21 cellular contexts compared by ENCODE assay signal in genomic region chr12:115228434-115228833, GRCh38.
A peak's percentile ranks its signal among the peaks of the same experiment; 100 is the strongest.
DNase-seq lines count a peak whose midpoint lies in the region; ATAC-seq, FAIRE-seq and TF ChIP-seq lines count a peak whose summit lies in the region.
"Had no signal": no experiment of that assay in that cellular context is flagged by ENCODE, and none has a peak within 500 bp of the region (broad histone marks: within the 10 kb centered on the region; RNA-seq: fewer than 3 reads in every experiment).

No MANE protein-coding gene starts in this region.

- FAIRE-seq in astrocyte (lab: Jason Lieb, UNC) (peak; percentile 54), keratinocyte (lab: Jason Lieb, UNC) (peak; percentile 5)
- FAIRE-seq: D721Med, G401.6, GM12891, GM19239, H54, HTR-8/SVneo had no signal

- CTCF ChIA-PET in SK-N-SH (lab: Yijun Ruan, JAX), result no interaction called here

- ATAC-seq in SK-N-SH treated with all-trans-retinoic acid at 6 μM for 48 hours (no peak), GM21529 (IDR thresholded peaks at IDR 0.05; ENCODE audit: unreplicated experiment) (no peak), heart right ventricle (no peak)

- POLR2A ChIA-PET in SK-N-SH (lab: Yijun Ruan, JAX), result no interaction called here

- DNase-seq in SK-N-SH, result no peak
- no peak for DNase-seq in astrocyte (ENCODE audit: low read depth)
- no peak for DNase-seq in keratinocyte (ENCODE audit: low read depth, low spot score)
- DNase-seq in breast epithelium (ENCODE audit: low spot score in 2 of 2), result no peak
- DNase-seq in heart right ventricle, result no peak
- DNase-seq: CD4-positive, CD25-positive, alpha-beta regulatory T cell; CD8-positive, alpha-beta memory T cell; COR-L47; GM23248; HCEC 1CT; HFFc6 had no signal

- H4K20me1 ChIP-seq in SK-N-SH (ENCODE audit: insufficient read depth) (no peaks in the 10 kb centered on the region), astrocyte (ENCODE audit: insufficient read depth, low read length) (no peaks in the 10 kb centered on the region), keratinocyte (ENCODE audit: control insufficient read depth, extremely low read depth, insufficient read depth, low read length) (no peaks in the 10 kb centered on the region)
- H4K20me1 ChIP-seq: BLaER1 treated with 17β-estradiol and CSF1 and Interleukin-3, amounts not matched to agents 10 nM and 100 nM had no signal

- H2AFZ ChIP-seq in SK-N-SH (ENCODE audit: low read depth) (no peak overlapping the region), astrocyte (ENCODE audit: low read depth, low read length) (no peak overlapping the region), keratinocyte (ENCODE audit: control insufficient read depth, low read length) (no peak overlapping the region)
- H2AFZ ChIP-seq: GM23248 had no signal

- H3K9me3 ChIP-seq in SK-N-SH (no peaks in the 10 kb centered on the region), astrocyte (ENCODE audit: insufficient read depth, low read depth, low read length) (no peaks in the 10 kb centered on the region), keratinocyte (ENCODE audit: control insufficient read depth, low read depth, low read length) (no peaks in the 10 kb centered on the region), breast epithelium (no peaks in the 10 kb centered on the region), heart right ventricle (peaks cover 0 to 7% (median 0%) of the 10 kb centered on the region in 11 donors)
- H3K9me3 ChIP-seq: BLaER1 treated with 17β-estradiol and CSF1 and Interleukin-3, amounts not matched to agents 10 nM and 100 nM had no signal

- H3K4me2 ChIP-seq in SK-N-SH (no peak overlapping the region), astrocyte (ENCODE audit: low read length) (no peak overlapping the region), keratinocyte (ENCODE audit: control insufficient read depth, extremely low read depth, insufficient read depth, low read depth, low read length) (no peak overlapping the region)

- H3K4me1 Mint-ChIP-seq in astrocyte (ENCODE audit: low read depth, unreplicated experiment), result peaks cover 9% of the 10 kb centered on the region
- H3K4me1 Mint-ChIP-seq: CD4-positive, CD25-positive, alpha-beta regulatory T cell; CD8-positive, alpha-beta memory T cell had no signal

- H3K79me2 ChIP-seq in SK-N-SH (ENCODE audit: insufficient read depth) (no peaks in the 10 kb centered on the region), astrocyte (ENCODE audit: insufficient read depth, low read length) (no peaks in the 10 kb centered on the region), keratinocyte (ENCODE audit: control insufficient read depth, insufficient read depth, low read length) (no peaks in the 10 kb centered on the region)

- H3K4me1 ChIP-seq in SK-N-SH (ENCODE audit: control insufficient read depth in 1 of 2, insufficient read depth in 2 of 2, low read depth in 1 of 2, low read length in 1 of 2) (peaks cover 3 to 11% of the 10 kb centered on the region in 2 experiments; a peak in 2 of 4 replicates), astrocyte (ENCODE audit: insufficient read depth, low read length) (peaks cover 16% of the 10 kb centered on the region), keratinocyte (ENCODE audit: control insufficient read depth, extremely low read depth, insufficient read depth, low read length) (peaks cover 14% of the 10 kb centered on the region), breast epithelium (no peaks in the 10 kb centered on the region), heart right ventricle (peaks cover 0 to 18% (median 10%) of the 10 kb centered on the region in 9 donors)

- WGBS in SK-N-SH (ENCODE audit: low lambda C conversion rate), result 96% methylated on average over 4 of the region's 4 CpGs
- 97% methylated on average over 4 of the region's 4 CpGs for WGBS in heart right ventricle, 2 donors

- H3K36me3 Mint-ChIP-seq in astrocyte (ENCODE audit: low read depth, unreplicated experiment), result no peaks in the 10 kb centered on the region
- H3K36me3 Mint-ChIP-seq: CD4-positive, CD25-positive, alpha-beta regulatory T cell; CD8-positive, alpha-beta memory T cell had no signal

- H3K27me3 Mint-ChIP-seq in astrocyte (ENCODE audit: low read depth, unreplicated experiment), result peaks cover 5% of the 10 kb centered on the region
- H3K27me3 Mint-ChIP-seq: CD4-positive, CD25-positive, alpha-beta regulatory T cell; CD8-positive, alpha-beta memory T cell had no signal

- no peaks in the 10 kb centered on the region for H3K9me2 ChIP-seq in SK-N-SH

- H3K36me3 ChIP-seq in SK-N-SH (replicated peaks in 1 of 2; ENCODE audit: control insufficient read depth in 1 of 2, insufficient read depth in 2 of 2, low read length in 1 of 2) (no peaks in the 10 kb centered on the region), astrocyte (ENCODE audit: insufficient read depth, low read length) (no peaks in the 10 kb centered on the region), keratinocyte (ENCODE audit: control insufficient read depth in 2 of 2, extremely low read depth in 1 of 2, insufficient read depth in 2 of 2, low read length in 2 of 2) (no peaks in the 10 kb centered on the region), breast epithelium (no peaks in the 10 kb centered on the region), heart right ventricle (no peaks in the 10 kb centered on the region)
- H3K36me3 ChIP-seq: BLaER1 treated with 17β-estradiol and CSF1 and Interleukin-3, amounts not matched to agents 10 nM and 100 nM had no signal

- TF ChIP-seq RAD21 in SK-N-SH (IDR thresholded peaks at IDR 0.05; ENCODE audit: low read length), result no peak

- H3K27ac Mint-ChIP-seq in astrocyte (ENCODE audit: unreplicated experiment), result no peak overlapping the region
- H3K27ac Mint-ChIP-seq: CD4-positive, CD25-positive, alpha-beta regulatory T cell; CD8-positive, alpha-beta memory T cell had no signal

- TF ChIP-seq EP300 in SK-N-SH (IDR thresholded peaks at IDR 0.05; ENCODE audit: borderline replicate concordance in 1 of 2, low read depth in 1 of 2, low read length in 1 of 2), result no peak

- H3K27me3 ChIP-seq in SK-N-SH (ENCODE audit: insufficient read depth) (no peaks in the 10 kb centered on the region), astrocyte (ENCODE audit: insufficient read depth, low read length) (no peaks in the 10 kb centered on the region), keratinocyte (ENCODE audit: control insufficient read depth, extremely low read depth, insufficient read depth, low read length) (no peaks in the 10 kb centered on the region), breast epithelium (no peaks in the 10 kb centered on the region), heart right ventricle (no peaks in the 10 kb centered on the region)
- H3K27me3 ChIP-seq: BLaER1 treated with 17β-estradiol and CSF1 and Interleukin-3, amounts not matched to agents 10 nM and 100 nM had no signal

- TF ChIP-seq POLR2A in breast epithelium (IDR thresholded peaks at IDR 0.05), result no peak

- no peaks in the 10 kb centered on the region for H3K9me1 ChIP-seq in keratinocyte (ENCODE audit: control insufficient read depth, extremely low read depth, insufficient read depth, low read length)

- intact Hi-C loops in breast epithelium (cut with DNase I; ENCODE audit: low total_unique reads) (no loop called here), heart right ventricle (cut with DNase I) (no loop called here)

- no peak overlapping the region for H3K27ac ChIP-seq in SK-N-SH (ENCODE audit: low read depth in 2 of 2, low read length in 1 of 2)
- no peak overlapping the region for H3K27ac ChIP-seq in astrocyte (ENCODE audit: low read depth, low read length)
- H3K27ac ChIP-seq in keratinocyte (ENCODE audit: control insufficient read depth, insufficient read depth, low read length), result no peak overlapping the region
- H3K27ac ChIP-seq in breast epithelium, result no peak overlapping the region
- H3K27ac ChIP-seq in heart right ventricle, result no peak overlapping the region
- H3K27ac ChIP-seq: 22Rv1; BLaER1 treated with 17β-estradiol and CSF1 and Interleukin-3, amounts not matched to agents 10 nM and 100 nM had no signal

- H3F3A ChIP-seq in SK-N-SH (replicated peaks; ENCODE audit: insufficient read depth), result peaks cover 4% of the 10 kb centered on the region

- H3K9ac ChIP-seq in SK-N-SH, result no peak overlapping the region
- H3K9ac ChIP-seq in astrocyte (ENCODE audit: low read length), result no peak overlapping the region
- H3K9ac ChIP-seq in keratinocyte (ENCODE audit: control insufficient read depth, extremely low read depth, insufficient read depth, low read length), result no peak overlapping the region
- H3K9ac ChIP-seq: BLaER1 treated with 17β-estradiol and CSF1 and Interleukin-3, amounts not matched to agents 10 nM and 100 nM; GM23248 had no signal

- no peak overlapping the region for H3K4me3 Mint-ChIP-seq in astrocyte (ENCODE audit: unreplicated experiment)
- H3K4me3 Mint-ChIP-seq: CD4-positive, CD25-positive, alpha-beta regulatory T cell; CD8-positive, alpha-beta memory T cell; HFFc6 had no signal

- no peak for TF ChIP-seq CTCF in SK-N-SH (IDR thresholded peaks at IDR 0.05)
- TF ChIP-seq CTCF in astrocyte (IDR thresholded peaks at IDR 0.05; ENCODE audit: insufficient read depth, low read depth, low read length), result no peak
- TF ChIP-seq CTCF in keratinocyte (optimal IDR thresholded peaks at IDR 0.05 in 1 of 3, IDR thresholded peaks at IDR 0.05 in 1 of 3, conservative IDR thresholded peaks at IDR 0.05 in 1 of 3; ENCODE audit: extremely low read depth in 1 of 3, insufficient read depth in 2 of 3, low read length in 3 of 3), result no peak
- no peak for TF ChIP-seq CTCF in breast epithelium (IDR thresholded peaks at IDR 0.05)
- no peak for TF ChIP-seq CTCF in heart right ventricle (IDR thresholded peaks at IDR 0.05)

- H3K4me3 ChIP-seq in SK-N-SH (ENCODE audit: low read depth in 2 of 2, low read length in 1 of 2), result no peak overlapping the region
- H3K4me3 ChIP-seq in astrocyte (ENCODE audit: insufficient read depth, low read depth, low read length), result no peak overlapping the region
- no peak overlapping the region for H3K4me3 ChIP-seq in keratinocyte (ENCODE audit: control insufficient read depth in 2 of 3, extremely low read depth in 1 of 3, insufficient read depth in 2 of 3, low read depth in 1 of 3, low read length in 3 of 3)
- no peak overlapping the region for H3K4me3 ChIP-seq in breast epithelium
- H3K4me3 ChIP-seq in heart right ventricle, result no peak overlapping the region
- H3K4me3 ChIP-seq: BLaER1 treated with 17β-estradiol and CSF1 and Interleukin-3, amounts not matched to agents 10 nM and 100 nM; GM23248 had no signal

- dilution Hi-C loops in keratinocyte (cut with MboI; ENCODE audit: extremely low pct_ligation_motif_present, low sequenced_read_pairs), result no loop called here

- H3K9me3 Mint-ChIP-seq in astrocyte (ENCODE audit: unreplicated experiment), result no peaks in the 10 kb centered on the region
- H3K9me3 Mint-ChIP-seq: HFFc6 had no signal

TF ChIP-seq in SK-N-SH, 30 proteins besides CTCF, POLR2A, EP300 and RAD21:
- no peak for TF ChIP-seq CHD2 (IDR thresholded peaks at IDR 0.05; ENCODE audit: low read length, partially characterized antibody)
